ENCODE assay signal across 18 cellular contexts in the genomic region with DNA sequence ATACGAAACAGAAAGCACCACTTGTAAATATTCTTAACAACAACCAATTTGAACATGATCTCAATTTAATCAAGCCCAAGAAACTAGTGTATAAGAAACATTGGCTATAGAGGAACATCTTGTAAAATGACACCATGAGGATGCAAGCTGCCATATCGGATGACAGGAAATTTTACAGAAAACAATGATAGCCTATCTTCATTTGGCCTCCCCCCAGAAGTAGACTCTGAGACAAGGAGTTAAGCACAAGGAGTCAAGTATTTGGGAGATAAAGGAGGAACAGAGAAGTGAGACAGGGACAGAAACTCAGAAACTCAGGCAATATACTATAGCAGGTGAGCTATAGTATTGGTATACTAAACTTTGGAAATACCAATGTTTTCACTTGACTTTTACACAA. TPM values are rescaled to one million over a fixed set of nuclear protein-coding genes. Genes with fewer than 3 reads are reported as not detected.
DNase-seq lines count a peak whose midpoint lies in the region; FAIRE-seq and TF ChIP-seq lines count a peak whose summit lies in the region.
"Had no signal": no experiment of that assay in that cellular context is flagged by ENCODE, and none has a peak within 500 bp of the region (broad histone marks: within the 10 kb centered on the region; RNA-seq: fewer than 3 reads in every experiment).

No MANE protein-coding gene starts in this region.

- no peaks in the 10 kb centered on the region for H3K36me3 ChIP-seq in breast epithelium

- H3K9me3 ChIP-seq in breast epithelium, result no peaks in the 10 kb centered on the region

- H3K4me3 ChIP-seq in breast epithelium, result no peak overlapping the region
- H3K4me3 ChIP-seq: GM23338 had no signal

- intact Hi-C loops in breast epithelium (cut with DNase I; ENCODE audit: low total_unique reads), result no loop called here

- no peak overlapping the region for H3K27ac ChIP-seq in breast epithelium

- TF ChIP-seq POLR2A in erythroblast (IDR thresholded peaks at IDR 0.05; ENCODE audit: low read length) (no peak), breast epithelium (IDR thresholded peaks at IDR 0.05) (no peak)

- H3K27me3 ChIP-seq in breast epithelium, result no peaks in the 10 kb centered on the region

- peak; percentile 35 for FAIRE-seq in GM18507 (lab: Jason Lieb, UNC)

- peak; percentile 37 for DNase-seq in CMK (ENCODE audit: low read depth)
- no peak for DNase-seq in GM18507 (ENCODE audit: extremely low spot score, insufficient read length, low read depth)
- peak; percentile 20 for DNase-seq in OCI-M2 (lab: John Stamatoyannopoulos, UW; ENCODE audit: unreplicated experiment)
- DNase-seq in erythroblast (lab: John Stamatoyannopoulos, UW), result peak; percentile 80 to 94
- DNase-seq in GDM1 (lab: John Stamatoyannopoulos, UW), result no peak
- no peak for DNase-seq in amniotic stem cell (lab: John Stamatoyannopoulos, UW)
- no peak for DNase-seq in breast epithelium (ENCODE audit: low spot score in 2 of 2)
- DNase-seq: Calu3; CD4-positive, CD25-positive, alpha-beta regulatory T cell; DMS79; Kasumi-1; MM.1S; NCI-H1092 treated with DMSO at 0.1 percent for 48 hours; NCI-H2081 treated with DMSO at 0.1 percent for 48 hours; NCI-H69; RPMI8226; SIG-M5 had no signal

- TF ChIP-seq CTCF in breast epithelium (IDR thresholded peaks at IDR 0.05), result no peak

- no peaks in the 10 kb centered on the region for H3K4me1 ChIP-seq in breast epithelium

RNA-seq across cellular contexts. Expression of gene ERP44, which starts 28.2 kb away (rescaled TPM):
- 10 to 100 TPM; 15.7 to 17.8 (median 17.7) TPM for total RNA-seq in breast epithelium

RNA-seq across cellular contexts. Expression of gene INVS, which starts 28.4 kb away (rescaled TPM):
- 10 to 100 TPM; 30.7 to 36.0 (median 34.7) TPM for total RNA-seq in breast epithelium

Comparison
In these comparisons a context has a peak if more than half of its experiments do, and no peak if none do; other contexts are left out.
1. DNase-seq: peak in CMK (single experiment), OCI-M2 (single experiment) and erythroblast (2 of 2); none in GM18507 (single experiment), GDM1 (single experiment), amniotic stem cell (single experiment) and breast epithelium (0 of 2).